In the genomic region with DNA sequence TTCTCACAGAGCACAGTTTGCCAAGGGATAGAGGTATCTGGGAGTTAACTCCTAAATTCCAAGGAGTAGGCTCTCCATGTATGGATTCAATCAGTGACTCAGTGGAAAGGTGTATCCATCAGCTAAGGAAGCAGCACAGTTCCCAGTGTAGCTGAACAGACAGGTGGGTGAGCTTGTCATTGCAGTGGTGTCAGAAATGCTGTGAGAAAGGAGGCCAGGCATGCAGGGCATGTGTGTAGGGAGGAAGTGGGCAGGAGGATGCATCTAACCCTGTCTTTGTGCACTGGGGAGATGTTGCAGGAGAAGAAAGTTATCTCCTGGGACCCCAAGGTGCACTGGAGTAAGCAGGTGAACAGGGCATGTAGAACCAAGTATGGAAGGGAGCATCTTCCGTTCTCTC, we compare ENCODE assay signal across 20 cellular contexts.
"Had no signal": no experiment of that assay in that cellular context is flagged by ENCODE, and none has a peak within 500 bp of the region (broad histone marks: within the 10 kb centered on the region; RNA-seq: fewer than 3 reads in every experiment).

No MANE protein-coding gene starts in this region.

- H3K27ac Mint-ChIP-seq: activated CD8-positive, alpha-beta memory T cell treated with anti-CD3 and anti-CD28 coated beads, Interleukin-2, amount 10 ng/mL, durations not matched to agents 7 days and 5 days; activated naive CD4-positive, alpha-beta T cell treated with anti-CD3 and anti-CD28 coated beads for 36 hours; dendritic cell treated with granulocyte-macrophage colony-stimulating factor and Interleukin-4, amounts not matched to agents 40 ng/mL and 50 ng/mL, for 4 days had no signal

- DNase-seq: activated CD4-positive, alpha-beta T cell treated with anti-CD3 and anti-CD28 coated beads for 1 hour; activated CD4-positive, alpha-beta T cell treated with anti-CD3 and anti-CD28 coated beads, Interleukin-2, amount 50 U/mL, for 4 hours; activated CD8-positive, alpha-beta memory T cell treated with anti-CD3 and anti-CD28 coated beads, Interleukin-2, amount 10 ng/mL, durations not matched to agents 7 days and 5 days; activated naive CD4-positive, alpha-beta T cell treated with anti-CD3 and anti-CD28 coated beads for 36 hours; foreskin fibroblast; left colon; lower lobe of right lung; stimulated activated CD4-positive, alpha-beta T cell treated with anti-CD3 and anti-CD28 coated beads, Interleukin-12 subunit alpha, Interleukin-12 subunit beta, amount 100 ng/mL, for 4 hours; stimulated activated CD4-positive, alpha-beta T cell treated with anti-CD3 and anti-CD28 coated beads, Interleukin-1b, Interleukin-23, amount 100 ng/mL, for 48 hours; stimulated activated naive CD8-positive, alpha-beta T cell treated with anti-CD3 and anti-CD28 coated beads, Interleukin-15, Interleukin-2, amounts not matched to agents 100 U/mL and 50 U/mL, for 24 hours; SW 1271; trophoblast cell; WERI-Rb-1 had no signal

- FAIRE-seq: bronchial epithelial cell, islet of Langerhans had no signal

- ATAC-seq: activated CD8-positive, alpha-beta memory T cell treated with anti-CD3 and anti-CD28 coated beads, Interleukin-2, amount 10 ng/mL, durations not matched to agents 7 days and 5 days; left colon; lower lobe of right lung; stimulated activated naive CD8-positive, alpha-beta T cell treated with anti-CD3 and anti-CD28 coated beads, Interleukin-15, Interleukin-2, amounts not matched to agents 100 U/mL and 50 U/mL, for 24 hours had no signal

- H3K4me3 Mint-ChIP-seq: activated CD8-positive, alpha-beta memory T cell treated with anti-CD3 and anti-CD28 coated beads, Interleukin-2, amount 10 ng/mL, durations not matched to agents 7 days and 5 days; activated naive CD4-positive, alpha-beta T cell treated with anti-CD3 and anti-CD28 coated beads for 36 hours; dendritic cell treated with granulocyte-macrophage colony-stimulating factor and Interleukin-4, amounts not matched to agents 40 ng/mL and 50 ng/mL, for 4 days; natural killer cell treated with Interleukin-12 subunit alpha and Interleukin-12 subunit beta and Interleukin-15 and Interleukin-18, amount 100 ng/mL, for 72 hours had no signal

- H3K27me3 Mint-ChIP-seq: dendritic cell treated with granulocyte-macrophage colony-stimulating factor and Interleukin-4, amounts not matched to agents 40 ng/mL and 50 ng/mL, for 4 days had no signal

- H3K27ac ChIP-seq: epithelial cell of prostate, hepatocyte, lower lobe of right lung, vagina, WERI-Rb-1 had no signal
